8 cellular contexts compared by ENCODE assay signal in genomic region chr15:96340611-96341464, GRCh38. TPM values are rescaled to one million over a fixed set of nuclear protein-coding genes. Genes with fewer than 3 reads are reported as not detected.
DNase-seq lines count a peak whose midpoint lies in the region; ATAC-seq, FAIRE-seq and TF ChIP-seq lines count a peak whose summit lies in the region.

No MANE protein-coding gene starts in this region.

- CTCF ChIA-PET in H1 (lab: Charles Lee; ENCODE audit: partially characterized antibody) (interaction anchor here (0.5 to 5.8 kb wide), 5 partner anchors 8 to 117 kb away, joined by 3 to 59 read pairs (median 3); partner anchors contain the start of gene NR2F2), PC-9 (lab: Charles Lee) (no interaction called here)

- no peak overlapping the region for H3K4ac ChIP-seq in H1 (replicated peaks; ENCODE audit: insufficient read length, low read depth, low read length)

- TF ChIP-seq EP300 in H1 (IDR thresholded peaks at IDR 0.05; ENCODE audit: borderline replicate concordance in 1 of 2, low read depth in 2 of 2, low read length in 2 of 2): no peak

- peaks cover 54 to 92% (median 79%) of the 10 kb centered on the region in 4 experiments for H3K27me3 ChIP-seq in H1 (replicated peaks in 1 of 4; ENCODE audit: control insufficient read depth in 3 of 4, extremely low read depth in 1 of 4, insufficient read depth in 3 of 4, low read length in 3 of 4)
- no peaks in the 10 kb centered on the region for H3K27me3 ChIP-seq in aorta (ENCODE audit: control insufficient read depth in 1 of 2, insufficient read depth in 2 of 2, low read length in 1 of 2)
- H3K27me3 ChIP-seq in PC-9 (ENCODE audit: insufficient read depth, low read depth): no peaks in the 10 kb centered on the region

- peaks cover 13% of the 10 kb centered on the region; the same call in 1 of the 2 replicates for H3K23me2 ChIP-seq in H1 (ENCODE audit: low read depth, low read length)

- no peaks in the 10 kb centered on the region for H3K9me2 ChIP-seq in PC-9 (ENCODE audit: insufficient read depth)

- H3K27ac ChIP-seq in H1 (ENCODE audit: low read depth, low read length) (no peak overlapping the region), mesodermal cell (ENCODE audit: low read depth, low read length, severe bottlenecking) (peak overlapping the region; percentile 84), aorta (ENCODE audit: low read depth in 1 of 2, low read length in 2 of 2) (peak overlapping the region; percentile 28 to 81), PC-9 (no peak overlapping the region)

- peak overlapping the region; percentile 83 to 85 for H3K4me2 ChIP-seq in H1 (ENCODE audit: insufficient read depth in 1 of 2, low read depth in 2 of 2, low read length in 2 of 2)
- H3K4me2 ChIP-seq in PC-9: no peak overlapping the region

- no peak overlapping the region for H2AK5ac ChIP-seq in H1 (ENCODE audit: low read depth, low read length)

- TF ChIP-seq CTCF in H1 (IDR thresholded peaks at IDR 0.05; ENCODE audit: control extremely low read depth in 1 of 3, insufficient read depth in 1 of 3, low read depth in 1 of 3, low read length in 3 of 3) (no peak), PC-9 (conservative IDR thresholded peaks at IDR 0.05) (no peak)

- DNase-seq in NCI-H446 (lab: John Stamatoyannopoulos, UW) (peak; percentile 36 to 51), H1 (ENCODE audit: low read depth in 1 of 2, low spot score in 2 of 2) (peak in 1 of 2 experiments; percentile 82), aorta (peak; percentile 66 to 81), PC-9 (no peak), cerebellar nuclear complex (lab: John Stamatoyannopoulos, UW) (no peak)

- H3K9ac ChIP-seq in H1 (replicated peaks in 1 of 4; ENCODE audit: extremely low read depth in 1 of 4, low read depth in 3 of 4, low read length in 3 of 4): no peak overlapping the region

- H4K8ac ChIP-seq in H1 (ENCODE audit: extremely low read depth, insufficient read depth, low read length): no peak overlapping the region; the same call in 1 of the 2 replicates

- BruUV-seq in PC-9 (replicated peaks; lab: Mats Ljungman, UMichigan): no TSS peak

- H3K14ac ChIP-seq in H1 (ENCODE audit: insufficient read length): no peak overlapping the region

- POLR2A ChIA-PET in H1 (lab: Charles Lee; ENCODE audit: partially characterized antibody): interaction anchor here (1.0 to 1.8 kb wide), 5 partner anchors 8 to 21 kb away, joined by 3 to 6 read pairs (median 4); partner anchors contain the start of gene NR2F2
- POLR2A ChIA-PET in PC-9 (lab: Charles Lee; ENCODE audit: unreplicated experiment): no interaction called here

- FAIRE-seq in H1 (lab: Jason Lieb, UNC): no peak

- peaks cover 25 to 41% (median 26%) of the 10 kb centered on the region in 4 experiments for H3K4me1 ChIP-seq in H1 (replicated peaks in 1 of 4; ENCODE audit: control insufficient read depth in 3 of 4, insufficient read depth in 4 of 4, low read length in 3 of 4)
- peaks cover 52% of the 10 kb centered on the region for H3K4me1 ChIP-seq in mesodermal cell (ENCODE audit: control insufficient read depth, insufficient read depth, low read length, poor library complexity, severe bottlenecking)
- no peaks in the 10 kb centered on the region for H3K4me1 ChIP-seq in aorta (ENCODE audit: control insufficient read depth in 1 of 2, insufficient read depth in 2 of 2, low read length in 2 of 2)
- H3K4me1 ChIP-seq in PC-9 (replicated peaks; ENCODE audit: insufficient read depth): peaks cover 34% of the 10 kb centered on the region

- H2BK120ac ChIP-seq in H1 (replicated peaks; ENCODE audit: low read depth, low read length): no peak overlapping the region

- H4K5ac ChIP-seq in H1 (ENCODE audit: insufficient read length, low read depth, low read length): no peak overlapping the region

- no peak overlapping the region for H4K91ac ChIP-seq in H1 (replicated peaks; ENCODE audit: insufficient read length, low read length)

- intact Hi-C loops in aorta (cut with DNase I) (loop anchor here (5.0 to 10.0 kb wide), 7 partner anchors 894 to 1666 kb away; no protein-coding TSS in a partner anchor), PC-9 (cut with micrococcal nuclease; ENCODE audit: unreplicated experiment) (no loop called here)

- H4K20me1 ChIP-seq in H1 (replicated peaks in 1 of 2; ENCODE audit: control insufficient read depth in 1 of 2, insufficient read depth in 2 of 2, low read length in 2 of 2) (peaks cover 0 to 5% of the 10 kb centered on the region in 2 experiments), PC-9 (ENCODE audit: insufficient read depth) (peaks cover 36% of the 10 kb centered on the region)

- TF ChIP-seq RAD21 in H1 (IDR thresholded peaks at IDR 0.05 in 1 of 2, conservative IDR thresholded peaks at IDR 0.05 in 1 of 2; ENCODE audit: low read depth in 2 of 2, low read length in 2 of 2): peak in 1 of 2 experiments; percentile 15; a peak in 1 of 4 replicates

- no peak overlapping the region for H2BK20ac ChIP-seq in H1 (ENCODE audit: low read length)

- no peak overlapping the region for H3K23ac ChIP-seq in H1 (ENCODE audit: insufficient read length)

- no peak overlapping the region; the same call in 1 of the 2 replicates for H3K18ac ChIP-seq in H1 (ENCODE audit: extremely low read depth, low read length)

- no peak overlapping the region for H2BK5ac ChIP-seq in H1 (ENCODE audit: low read depth, low read length)

- WGBS in H1 (ENCODE audit: extremely low coverage in 1 of 2, insufficient coverage in 1 of 2, insufficient read length in 1 of 2, insufficient replicate concordance in 2 of 2, low coverage in 1 of 2, low lambda C conversion rate in 2 of 2, missing lambda C conversion rate in 1 of 2), 2 experiments: 0% methylated on average over 17 of the region's 62 CpGs; no CpG with 5 or more reads in 1 of the 2 experiments
- WGBS in mesodermal cell (ENCODE audit: insufficient coverage in 2 of 2), 2 experiments: 0% methylated on average over 30 to 36 of the region's 62 CpGs
- WGBS in aorta, 2 donors: 0 to 1% methylated on average over 46 to 62 of the region's 62 CpGs

- no peak overlapping the region for H2BK12ac ChIP-seq in H1 (ENCODE audit: low read depth, low read length)

- no peak overlapping the region for H2AFZ ChIP-seq in H1 (ENCODE audit: low read length)
- H2AFZ ChIP-seq in PC-9: no peak overlapping the region

- H3K9me3 ChIP-seq in H1 (ENCODE audit: insufficient read depth in 2 of 2, low read depth in 1 of 2, low read length in 1 of 2) (no peaks in the 10 kb centered on the region), mesodermal cell (ENCODE audit: control insufficient read depth, low read length) (no peaks in the 10 kb centered on the region), aorta (ENCODE audit: control insufficient read depth, low read length) (no peaks in the 10 kb centered on the region), PC-9 (ENCODE audit: insufficient read depth, low read depth) (no peaks in the 10 kb centered on the region)

- peaks cover 9% of the 10 kb centered on the region; the same call in 1 of the 2 replicates for H3F3A ChIP-seq in PC-9 (ENCODE audit: insufficient read depth, low read depth)

- H3K4me3 ChIP-seq in H1 (ENCODE audit: extremely low read depth in 1 of 4, insufficient read depth in 2 of 4, low read depth in 3 of 4, low read length in 4 of 4) (peak overlapping the region; percentile 46 to 70 (median 53)), mesodermal cell (ENCODE audit: extremely low read depth, insufficient read depth, low read length, poor library complexity, severe bottlenecking) (peak overlapping the region; percentile 55), aorta (ENCODE audit: low read length in 2 of 2) (peak overlapping the region; percentile 70), PC-9 (no peak overlapping the region)

- no peak overlapping the region for H2BK15ac ChIP-seq in H1 (ENCODE audit: low read length)

- peak; percentile 35 for ATAC-seq in GM18505 (IDR thresholded peaks at IDR 0.05; ENCODE audit: unreplicated experiment)
- peak; percentile 51 for ATAC-seq in aorta (ENCODE audit: low FRiP score)
- ATAC-seq in GM19023 (IDR thresholded peaks at IDR 0.05; ENCODE audit: unreplicated experiment): no peak

- H3K36me3 ChIP-seq in H1 (ENCODE audit: control insufficient read depth in 2 of 4, insufficient read depth in 4 of 4, low read length in 3 of 4): no peaks in the 10 kb centered on the region; a peak in 1 of 8 replicates
- no peaks in the 10 kb centered on the region for H3K36me3 ChIP-seq in mesodermal cell (ENCODE audit: control insufficient read depth, insufficient read depth, low read length)
- peaks cover 2% of the 10 kb centered on the region in 2 donors for H3K36me3 ChIP-seq in aorta (ENCODE audit: control insufficient read depth in 1 of 2, insufficient read depth in 2 of 2, low read length in 1 of 2)
- H3K36me3 ChIP-seq in PC-9 (ENCODE audit: low read depth): peaks cover 34% of the 10 kb centered on the region

- H3K56ac ChIP-seq in H1 (replicated peaks; ENCODE audit: insufficient read length, low read depth, low read length): no peak overlapping the region

- TF ChIP-seq POLR2A in GM18505 (IDR thresholded peaks at IDR 0.05; ENCODE audit: borderline replicate concordance, extremely low read depth, insufficient read depth, insufficient read length) (no peak), H1 (IDR thresholded peaks at IDR 0.05; ENCODE audit: control extremely low read depth in 1 of 2, low read depth in 2 of 2, low read length in 2 of 2) (no peak)

- H3K79me2 ChIP-seq in H1 (ENCODE audit: control insufficient read depth in 1 of 2, insufficient read depth in 2 of 2, low read length in 2 of 2): no peaks in the 10 kb centered on the region
- H3K79me2 ChIP-seq in PC-9 (ENCODE audit: low read depth): peaks cover 71% of the 10 kb centered on the region

- no peaks in the 10 kb centered on the region for H3K79me1 ChIP-seq in H1 (ENCODE audit: low read depth, low read length)

TF ChIP-seq in H1, 55 proteins besides CTCF, POLR2A, EP300 and RAD21 (continues in another document):
- TF ChIP-seq HDAC6 (IDR thresholded peaks at IDR 0.05; ENCODE audit: low read depth, low read length): no peak
- peak; percentile 73; the same call in 1 of the 2 replicates for TF ChIP-seq RBBP5 (IDR thresholded peaks at IDR 0.05; ENCODE audit: borderline replicate concordance, low read depth, low read length)
- TF ChIP-seq SIRT6 (IDR thresholded peaks at IDR 0.05; ENCODE audit: low read length): no peak
- TF ChIP-seq FOSL1 (IDR thresholded peaks at IDR 0.05; ENCODE audit: insufficient read depth, low read depth, low read length): no peak

RNA-seq across cellular contexts. Expression of gene NR2F2, which starts 10.3 kb away (rescaled TPM):
- not detected in 2 replicates for total RNA-seq in H1 (2021; fragmentation: NEBNext Ultra II Directional; extraction: Animal tissue kit (Norgen Biotek cat#: 25700))
- polyA plus RNA-seq in H1 (2011; rRNA removed) (0.03 and 0.14 TPM in 2 replicates), aorta (100 to 1,000 TPM in 1 of 2 donors, 10 to 100 TPM in 1; 26.0 to 115 TPM)
- polyA plus RNA-seq in H1 (2011; cell fraction: cytosol; rRNA removed): 0.05 TPM
- polyA plus RNA-seq in H1 (2011; cell fraction: nucleus; rRNA removed): 0.07 TPM
- polyA plus RNA-seq in H1 (2012, experiment 1 of 2): 0.21 to 0.88 TPM (median 0.46 TPM) in 4 replicates
- 0.10 TPM for polyA plus RNA-seq in H1 (2012, experiment 2 of 2)
- 0.04 TPM for polyA plus RNA-seq in H1 (2013, experiment 1 of 2)
- 0.04 TPM for polyA plus RNA-seq in H1 (2013, experiment 2 of 2)
- 0.03 TPM in 1 of 2 replicates, not detected in the other for polyA minus RNA-seq in H1 (2011; rRNA and poly(A)+ RNA removed)
- polyA minus RNA-seq in H1 (2011; cell fraction: cytosol; rRNA and poly(A)+ RNA removed): 0.29 TPM
- not detected for polyA minus RNA-seq in H1 (2011; cell fraction: nucleus; rRNA and poly(A)+ RNA removed)
- polyA plus RNA-seq in mesodermal cell (2013, experiment 1 of 2): 8.3 TPM
- 6.9 TPM for polyA plus RNA-seq in mesodermal cell (2013, experiment 2 of 2)
- total RNA-seq in aorta (100 to 1,000 TPM; 102 to 132 TPM), PC-9 (2021) (48.4 and 72.1 TPM in 2 replicates)

Comparison
In these comparisons a context has a peak if more than half of its experiments do, and no peak if none do; other contexts are left out.
1. DNase-seq: peak in NCI-H446 (2 of 2) and aorta (2 of 2); none in PC-9 (0 of 2) and cerebellar nuclear complex (0 of 2).
2. H3K27ac ChIP-seq: peak in mesodermal cell (single experiment) and aorta (2 of 2); none in H1 (single experiment) and PC-9 (single experiment).
3. RNA of gene NR2F2, which starts 10.3 kb away (total RNA-seq): 102 to 132 TPM in aorta and 48.4 to 72.1 TPM in PC-9; not detected in H1; every median in the first group is over 10 times any median in the second.